In genomic region chr17:27747462-27748359, GRCh38 we compare ENCODE assay signal across 13 cellular contexts. TPM values are rescaled to one million over a fixed set of nuclear protein-coding genes. Genes with fewer than 3 reads are reported as not detected.
DNase-seq lines count a peak whose midpoint lies in the region; ATAC-seq, FAIRE-seq and TF ChIP-seq lines count a peak whose summit lies in the region.
"Had no signal": no experiment of that assay in that cellular context is flagged by ENCODE, and none has a peak within 500 bp of the region (broad histone marks: within the 10 kb centered on the region; RNA-seq: fewer than 3 reads in every experiment).

No MANE protein-coding gene starts in this region.

- 64% methylated on average over 13 of the region's 13 CpGs for WGBS in HepG2 (ENCODE audit: low lambda C conversion rate)
- WGBS in right lobe of liver (ENCODE audit: insufficient coverage, low coverage, low lambda C conversion rate, missing lambda C conversion rate) = 88% methylated on average over 12 of the region's 13 CpGs

- no peak for TF ChIP-seq RAD21 in HepG2 (CRISPR knock-in tag; IDR thresholded peaks at IDR 0.05)

- TF ChIP-seq POLR2A in HepG2 (IDR thresholded peaks at IDR 0.05; ENCODE audit: insufficient read depth in 1 of 2, low read depth in 2 of 2, low read length in 2 of 2) (no peak), right lobe of liver (IDR thresholded peaks at IDR 0.05) (no peak)

- BruUV-seq in HepG2 (replicated peaks; lab: Mats Ljungman, UMichigan) (no TSS peak), PC-9 (replicated peaks; lab: Mats Ljungman, UMichigan) (no TSS peak)

- TF ChIP-seq EP300 in HepG2 (IDR thresholded peaks at IDR 0.05; ENCODE audit: low read depth in 2 of 2, low read length in 2 of 2) (no peak), HepG2 (CRISPR knock-in tag; IDR thresholded peaks at IDR 0.05; ENCODE audit: borderline replicate concordance) (no peak)

- H3F3A ChIP-seq in PC-9 (ENCODE audit: insufficient read depth, low read depth) = no peaks in the 10 kb centered on the region

- H3K79me2 ChIP-seq in HepG2 (ENCODE audit: insufficient read depth, low read length) = no peaks in the 10 kb centered on the region
- H3K79me2 ChIP-seq in PC-9 (ENCODE audit: low read depth) = no peaks in the 10 kb centered on the region

- H3K9me2 ChIP-seq in PC-9 (ENCODE audit: insufficient read depth) = no peaks in the 10 kb centered on the region

- H3K9me3 ChIP-seq in HepG2 (ENCODE audit: low read length) (no peaks in the 10 kb centered on the region), right lobe of liver (no peaks in the 10 kb centered on the region), PC-9 (ENCODE audit: insufficient read depth, low read depth) (no peaks in the 10 kb centered on the region)

- ATAC-seq in HepG2 = no peak
- no peak for ATAC-seq in right lobe of liver
- ATAC-seq in HG03432 (IDR thresholded peaks at IDR 0.05; ENCODE audit: unreplicated experiment) = no peak
- no peak for ATAC-seq in GM18498 (IDR thresholded peaks at IDR 0.05; ENCODE audit: unreplicated experiment)
- ATAC-seq: activated naive CD4-positive, alpha-beta T cell treated with anti-CD3 and anti-CD28 coated beads, Interleukin-2, amount 50 U/mL, for 72 hours had no signal

- no peak overlapping the region for H2AFZ ChIP-seq in HepG2 (ENCODE audit: low read length)
- no peak overlapping the region for H2AFZ ChIP-seq in PC-9

- intact Hi-C loops in HepG2 (cut with micrococcal nuclease; ENCODE audit: unreplicated experiment) (no loop called here), right lobe of liver (cut with DNase I) (no loop called here), PC-9 (cut with micrococcal nuclease; ENCODE audit: unreplicated experiment) (no loop called here)

- DNase-seq in HepG2 (ENCODE audit: low spot score) (no peak), right lobe of liver (no peak), PC-9 (no peak), foreskin fibroblast (no peak), amygdala (lab: John Stamatoyannopoulos, UW) (no peak), HCEC 1CT (no peak)
- DNase-seq: C1 segment of cervical spinal cord; effector CD8-positive, alpha-beta T cell; naive B cell; NCI-H345 had no signal

- H3K4me1 ChIP-seq in HepG2 (ENCODE audit: insufficient read depth, low read length) (no peaks in the 10 kb centered on the region), right lobe of liver (no peaks in the 10 kb centered on the region), PC-9 (replicated peaks; ENCODE audit: insufficient read depth) (no peaks in the 10 kb centered on the region)

- no peak overlapping the region for H3K9ac ChIP-seq in HepG2 (ENCODE audit: insufficient read depth, low read depth, low read length)

- H3K4me2 ChIP-seq in HepG2 (ENCODE audit: low read depth, low read length) (no peak overlapping the region), PC-9 (no peak overlapping the region)

- H3K27me3 ChIP-seq in HepG2 (ENCODE audit: control insufficient read depth in 1 of 2, insufficient read depth in 2 of 2, low read length in 2 of 2) (no peaks in the 10 kb centered on the region; a peak in 2 of 5 replicates), right lobe of liver (no peaks in the 10 kb centered on the region), PC-9 (ENCODE audit: insufficient read depth, low read depth) (no peaks in the 10 kb centered on the region)

- POLR2A ChIA-PET in HepG2 (lab: Yijun Ruan, JAX) = no interaction called here
- POLR2A ChIA-PET in PC-9 (lab: Charles Lee; ENCODE audit: unreplicated experiment) = no interaction called here

- no peaks in the 10 kb centered on the region for H4K20me1 ChIP-seq in HepG2 (ENCODE audit: insufficient read depth, low read length)
- H4K20me1 ChIP-seq in PC-9 (ENCODE audit: insufficient read depth) = no peaks in the 10 kb centered on the region

- in situ Hi-C loops in HepG2 (cut with HindIII; ENCODE audit: extremely low pct_ligation_motif_present, low pct_unique_long_range_greater_than_20kb) = no loop called here

- H3K4me3 ChIP-seq in HepG2 (replicated peaks in 1 of 3; ENCODE audit: insufficient read depth in 1 of 3, low read depth in 2 of 3, low read length in 3 of 3) (no peak overlapping the region), right lobe of liver (no peak overlapping the region), PC-9 (no peak overlapping the region), foreskin fibroblast (ENCODE audit: low read depth in 1 of 2, low read length in 2 of 2) (no peak overlapping the region)

- CTCF ChIA-PET in HepG2 (lab: Yijun Ruan, JAX; ENCODE audit: low intra/inter-chr PET ratio, low total read pairs) (no interaction called here), PC-9 (lab: Charles Lee) (interaction anchor here (0.6 kb wide), 1 partner anchor 188 kb away, joined by 3 read pairs; no protein-coding TSS in a partner anchor)

- FAIRE-seq in HepG2 (lab: Jason Lieb, UNC) = no peak

- TF ChIP-seq CTCF in HepG2 (CRISPR knock-in tag; IDR thresholded peaks at IDR 0.05) (peak; percentile 46), right lobe of liver (IDR thresholded peaks at IDR 0.05) (peak in 2 of 4 donors; percentile 5 to 10), PC-9 (conservative IDR thresholded peaks at IDR 0.05) (peak; percentile 57), foreskin fibroblast (IDR thresholded peaks at IDR 0.05; ENCODE audit: low read depth, low read length) (peak; percentile 6)

- no peaks in the 10 kb centered on the region for H3K36me3 ChIP-seq in HepG2 (replicated peaks in 1 of 2; ENCODE audit: control insufficient read depth in 1 of 2, insufficient read depth in 2 of 2, low read length in 2 of 2)
- no peaks in the 10 kb centered on the region for H3K36me3 ChIP-seq in right lobe of liver
- H3K36me3 ChIP-seq in PC-9 (ENCODE audit: low read depth) = no peaks in the 10 kb centered on the region

- H3K27ac ChIP-seq in HepG2 (ENCODE audit: extremely low read length, insufficient read depth, low read length) (no peak overlapping the region), right lobe of liver (no peak overlapping the region), PC-9 (no peak overlapping the region)

TF ChIP-seq in HepG2, 621 proteins besides CTCF, POLR2A, EP300 and RAD21:
- peak in 1 of 2 experiments; percentile 42; a peak in 2 of 4 replicates for TF ChIP-seq MAFK (conservative IDR thresholded peaks at IDR 0.05 in 1 of 2, IDR thresholded peaks at IDR 0.05 in 1 of 2; ENCODE audit: low read length in 2 of 2)
- peak; percentile 82 to 92 for TF ChIP-seq NR2F1 (CRISPR knock-in tag; IDR thresholded peaks at IDR 0.05)
- TF ChIP-seq NR2F6 (IDR thresholded peaks at IDR 0.05) = peak; percentile 99
- TF ChIP-seq NR2F6 (CRISPR knock-in tag; IDR thresholded peaks at IDR 0.05) = peak; percentile 98
- peak; percentile 78 for TF ChIP-seq NR2F2 (IDR thresholded peaks at IDR 0.05; ENCODE audit: borderline replicate concordance, low read depth)
- no peak for TF ChIP-seq LCORL (IDR thresholded peaks at IDR 0.05)
- TF ChIP-seq LCORL (CRISPR knock-in tag; IDR thresholded peaks at IDR 0.05) = no peak
- no peak for TF ChIP-seq ZNF484 (CRISPR knock-in tag; IDR thresholded peaks at IDR 0.05; ENCODE audit: borderline replicate concordance, low read depth)
- TF ChIP-seq SIX4 (CRISPR knock-in tag; IDR thresholded peaks at IDR 0.05) = 0 out of 2 replicates have a peak, but pooled peaks have one; percentile 48
- peak; percentile 96 for TF ChIP-seq TEAD3 (CRISPR knock-in tag; optimal IDR thresholded peaks at IDR 0.05; ENCODE audit: borderline replicate concordance)
- 0 out of 2 replicates have a peak, but pooled peaks have one; percentile 43 for TF ChIP-seq NR2C2 (CRISPR knock-in tag; IDR thresholded peaks at IDR 0.05; ENCODE audit: borderline replicate concordance)
- no peak for TF ChIP-seq ARHGAP35 (CRISPR knock-in tag; IDR thresholded peaks at IDR 0.05; ENCODE audit: borderline replicate concordance)
TF ChIP-seq in HepG2: peak in this region for 7.

RNA-seq across cellular contexts. Expression of gene NOS2, which starts 52.6 kb away (rescaled TPM):
- 0.02 TPM in 1 of 2 replicates, not detected in the other for total RNA-seq in HepG2 (2016; rRNA removed; fragmentation: Illumina TruSeq; extraction: Trizol)
- total RNA-seq in HepG2 (2016; cell fraction: cytosol; rRNA removed; fragmentation: Illumina TruSeq; extraction: Trizol; ENCODE audit: low read depth) = not detected in 2 replicates
- not detected in 2 replicates for total RNA-seq in HepG2 (2016; cell fraction: insoluble cytoplasmic fraction; rRNA removed; fragmentation: Illumina TruSeq; extraction: Trizol)
- not detected in 2 replicates for total RNA-seq in HepG2 (2016; cell fraction: membrane; rRNA removed; fragmentation: Illumina TruSeq; extraction: Trizol)
- not detected in 2 replicates for total RNA-seq in HepG2 (2016; cell fraction: nucleus; rRNA removed; fragmentation: Illumina TruSeq; extraction: Trizol)
- 0.03 TPM in 1 of 2 replicates, not detected in the other for polyA plus RNA-seq in HepG2 (2011; rRNA removed)
- not detected in 2 replicates for polyA plus RNA-seq in HepG2 (2011; cell fraction: cytosol; rRNA removed)
- not detected in 2 replicates for polyA plus RNA-seq in HepG2 (2011; cell fraction: nucleus; rRNA removed)
- polyA plus RNA-seq in HepG2 (2012) = not detected in 2 replicates
- polyA plus RNA-seq in HepG2 (2016; cell fraction: cytosol; fragmentation: Illumina TruSeq; extraction: Trizol; ENCODE audit: low read depth) = not detected in 2 replicates
- not detected in 2 replicates for polyA plus RNA-seq in HepG2 (2016; cell fraction: insoluble cytoplasmic fraction; fragmentation: Illumina TruSeq; extraction: Trizol; ENCODE audit: low read depth)
- polyA plus RNA-seq in HepG2 (2016; cell fraction: membrane; fragmentation: Illumina TruSeq; extraction: Trizol; ENCODE audit: low read depth) = not detected in 2 replicates
- polyA plus RNA-seq in HepG2 (2016; cell fraction: nucleus; fragmentation: Illumina TruSeq; extraction: Trizol; ENCODE audit: insufficient read depth, low read depth) = not detected in 2 replicates
- not detected in 2 replicates for polyA minus RNA-seq in HepG2 (2011; rRNA and poly(A)+ RNA removed; ENCODE audit: low replicate concordance)
- polyA minus RNA-seq in HepG2 (2011; cell fraction: cytosol; rRNA and poly(A)+ RNA removed) = not detected in 2 replicates
- not detected in 2 replicates for polyA minus RNA-seq in HepG2 (2011; cell fraction: nucleus; rRNA and poly(A)+ RNA removed)
- total RNA-seq in right lobe of liver = under 1 TPM in 2 of 6 experiments, not detected in 4; 0.07 to 0.09 TPM
- total RNA-seq in PC-9 (2021) = not detected in 2 replicates
- total RNA-seq: activated naive CD4-positive, alpha-beta T cell treated with anti-CD3 and anti-CD28 coated beads, Interleukin-2, amount 50 U/mL, for 72 hours had no signal
